Comparison of ENCODE assay signal across 20 cellular contexts in genomic region chr2:184119920-184120820, GRCh38.
"Had no signal": no experiment of that assay in that cellular context is flagged by ENCODE, and none has a peak within 500 bp of the region (broad histone marks: within the 10 kb centered on the region; RNA-seq: fewer than 3 reads in every experiment).

No MANE protein-coding gene starts in this region.

- H3K4me3 ChIP-seq: esophagus squamous epithelium, heart left ventricle, mucosa of descending colon, right atrium auricular region, sigmoid colon, skin epidermis, stomach, thoracic aorta, transverse colon had no signal

- H3K4me3 Mint-ChIP-seq: dendritic cell treated with granulocyte-macrophage colony-stimulating factor and Interleukin-4, amounts not matched to agents 40 ng/mL and 50 ng/mL, for 4 days; naive thymus-derived CD8-positive, alpha-beta T cell; neural crest cell had no signal

- DNase-seq: esophagus squamous epithelium; foreskin melanocyte; heart left ventricle; hippocampal formation; left colon; left ventricle myocardium superior; mucosa of descending colon; naive thymus-derived CD8-positive, alpha-beta T cell; sigmoid colon; stimulated activated CD4-positive, alpha-beta T cell treated with anti-CD3 and anti-CD28 coated beads, Interleukin-2, amount 100 ng/mL, for 24 hours; stimulated activated CD4-positive, alpha-beta T cell treated with anti-CD3 and anti-CD28 coated beads, Interleukin-4, amount 100 ng/mL, for 4 hours; stimulated activated naive CD4-positive, alpha-beta T cell; stomach; substantia nigra; transverse colon had no signal

- H3K4me1 ChIP-seq: esophagus squamous epithelium, heart left ventricle, right atrium auricular region, stomach, transverse colon had no signal

- H3K36me3 ChIP-seq: esophagus squamous epithelium, heart left ventricle, right atrium auricular region, sigmoid colon, stomach, thoracic aorta, transverse colon had no signal

- H3K4me1 Mint-ChIP-seq: naive thymus-derived CD8-positive, alpha-beta T cell; neural crest cell had no signal

- H3K27me3 Mint-ChIP-seq: dendritic cell treated with granulocyte-macrophage colony-stimulating factor and Interleukin-4, amounts not matched to agents 40 ng/mL and 50 ng/mL, for 4 days; naive thymus-derived CD8-positive, alpha-beta T cell had no signal

- H3K9me3 Mint-ChIP-seq: neural crest cell had no signal

- H3K27ac Mint-ChIP-seq: dendritic cell treated with granulocyte-macrophage colony-stimulating factor and Interleukin-4, amounts not matched to agents 40 ng/mL and 50 ng/mL, for 4 days; naive thymus-derived CD8-positive, alpha-beta T cell had no signal

- H3K27ac ChIP-seq: esophagus squamous epithelium, heart left ventricle, right atrium auricular region, sigmoid colon, skin epidermis, stomach, thoracic aorta, transverse colon had no signal

- H3K36me3 Mint-ChIP-seq: naive thymus-derived CD8-positive, alpha-beta T cell had no signal

- H3K9me3 ChIP-seq: esophagus squamous epithelium, mucosa of descending colon, right atrium auricular region, sigmoid colon, stomach, thoracic aorta, transverse colon had no signal

- ATAC-seq: left colon; left ventricle myocardium superior; mucosa of descending colon; naive thymus-derived CD8-positive, alpha-beta T cell had no signal

- H3K27me3 ChIP-seq: esophagus squamous epithelium, heart left ventricle, right atrium auricular region, sigmoid colon, stomach, transverse colon had no signal
